ENCODE assay signal across 32 cellular contexts in the genomic region with DNA sequence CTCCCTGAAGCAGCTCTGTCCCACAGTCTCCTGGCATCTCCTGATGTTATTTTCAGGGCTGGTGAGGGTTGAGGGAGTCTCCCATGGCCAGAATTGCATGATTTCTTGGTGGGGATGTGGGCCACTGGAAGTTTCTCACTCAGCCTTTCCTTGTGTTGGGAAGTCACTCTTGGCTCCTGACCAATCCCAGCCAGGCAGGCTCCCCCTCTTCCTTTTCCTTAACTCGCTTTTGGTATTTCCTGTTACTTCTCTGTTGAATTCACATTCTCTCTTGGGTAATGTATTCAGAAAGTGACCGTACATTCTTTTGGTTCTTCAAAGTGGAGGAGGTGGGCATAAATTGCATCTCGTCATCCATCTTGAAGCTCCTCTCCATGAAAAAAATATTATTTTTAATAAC.
"Had no signal": no experiment of that assay in that cellular context is flagged by ENCODE, and none has a peak within 500 bp of the region (broad histone marks: within the 10 kb centered on the region; RNA-seq: fewer than 3 reads in every experiment).

No MANE protein-coding gene starts in this region.

- H3K4me3 ChIP-seq: adrenal gland, ascending aorta, body of pancreas, breast epithelium, cardiac muscle cell had no signal

- DNase-seq: activated effector memory CD4-positive, alpha-beta T cell treated with anti-CD3 and anti-CD28 coated beads, Interleukin-2, amount 50 U/mL, for 16 hours; activated effector memory CD4-positive, alpha-beta T cell treated with Interleukin-2 at 50 U/mL for 16 hours; activated gamma-delta T cell; activated gamma-delta T cell treated with Interleukin-2 at 50 U/mL for 16 hours; activated naive CD4-positive, alpha-beta T cell; activated naive CD4-positive, alpha-beta T cell treated with anti-CD3 and anti-CD28 coated beads for 36 hours; activated naive CD4-positive, alpha-beta T cell treated with anti-CD3 and anti-CD28 coated beads, Interleukin-2, amount 10 ng/mL, durations not matched to agents 7 days and 5 days; activated naive CD4-positive, alpha-beta T cell treated with anti-CD3 and anti-CD28 coated beads, Interleukin-2, amount 50 U/mL, for 16 hours; activated naive CD4-positive, alpha-beta T cell treated with Interleukin-2 at 50 U/mL for 16 hours; activated naive CD8-positive, alpha-beta T cell treated with anti-CD3 and anti-CD28 coated beads for 36 hours; activated naive CD8-positive, alpha-beta T cell treated with anti-CD3 and anti-CD28 coated beads, Interleukin-2, amount 10 ng/mL, durations not matched to agents 7 days and 5 days; activated naive CD8-positive, alpha-beta T cell treated with anti-CD3 and anti-CD28 coated beads, Interleukin-2, amount 50 U/mL, for 24 hours; activated T-cell treated with anti-CD3 and anti-CD28 coated beads for 4 hours; activated T-cell treated with anti-CD3 and anti-CD28 coated beads, Interleukin-2, amount 50 U/mL, for 1 hour; activated T-cell treated with anti-CD3 and anti-CD28 coated beads, Interleukin-2, amount 50 U/mL, for 24 hours; activated T-cell treated with anti-CD3 and anti-CD28 coated beads, Interleukin-2, amount 50 U/mL, for 4 hours; activated T-cell treated with anti-CD3 and anti-CD28 coated beads, Interleukin-2, amount 50 U/mL, for 48 hours; activated T-cell treated with anti-CD3 and anti-CD28 coated beads, Interleukin-2, amount 50 U/mL, for 72 hours; adrenal gland; amniotic stem cell; amygdala; anterior cingulate cortex; body of pancreas; brain microvascular endothelial cell; caudate nucleus; central memory CD4-positive, alpha-beta T cell; cerebellar nuclear complex had no signal

- ATAC-seq: activated naive CD4-positive, alpha-beta T cell treated with anti-CD3 and anti-CD28 coated beads, Interleukin-2, amount 50 U/mL, for 72 hours; activated naive CD8-positive, alpha-beta T cell treated with anti-CD3 and anti-CD28 coated beads, Interleukin-2, amount 50 U/mL, for 24 hours; activated T-cell treated with anti-CD3 and anti-CD28 coated beads, Interleukin-2, amount 50 U/mL, for 4 hours; activated T-cell treated with anti-CD3 and anti-CD28 coated beads, Interleukin-2, amount 50 U/mL, for 72 hours; activated T-helper 17 cell treated with anti-CD3 and anti-CD28 coated beads, Interleukin-2, amount 50 U/mL, for 72 hours; body of pancreas had no signal

- H3K36me3 ChIP-seq: adrenal gland, ascending aorta, brain microvascular endothelial cell, breast epithelium, cardiac muscle cell had no signal

- H3K27ac ChIP-seq: adrenal gland, ascending aorta, body of pancreas, brain microvascular endothelial cell, breast epithelium, cardiac muscle cell had no signal

- H3K27me3 ChIP-seq: adrenal gland, ascending aorta, body of pancreas, brain microvascular endothelial cell, cardiac muscle cell had no signal

- H3K4me1 ChIP-seq: adrenal gland, ascending aorta, body of pancreas, breast epithelium had no signal

- H3K9me3 ChIP-seq: body of pancreas had no signal
